ENCODE assay signal across 12 cellular contexts in the genomic region with DNA sequence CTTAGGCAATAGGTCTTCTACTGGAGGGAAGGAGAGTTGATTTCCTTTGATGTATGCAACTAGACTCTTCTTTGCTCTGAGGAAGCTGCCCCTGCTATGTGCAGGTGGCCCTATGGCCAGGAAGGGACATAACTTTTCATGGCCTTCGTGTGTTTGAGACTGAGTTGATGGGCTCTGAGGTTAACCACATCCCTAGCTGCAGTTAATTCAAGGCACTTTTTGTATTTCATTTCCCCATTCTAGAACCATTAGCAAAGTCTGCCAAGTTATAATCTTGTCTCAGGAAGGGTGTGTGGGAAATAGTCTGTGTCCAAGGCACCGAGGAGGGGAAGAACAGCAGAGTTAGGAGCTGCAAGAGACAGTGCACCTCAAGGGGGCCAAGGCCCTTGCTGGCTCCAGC. TPM values are rescaled to one million over a fixed set of nuclear protein-coding genes. Genes with fewer than 3 reads are reported as not detected.
DNase-seq lines count a peak whose midpoint lies in the region; ATAC-seq, FAIRE-seq and TF ChIP-seq lines count a peak whose summit lies in the region.
"Had no signal": no experiment of that assay in that cellular context is flagged by ENCODE, and none has a peak within 500 bp of the region (broad histone marks: within the 10 kb centered on the region; RNA-seq: fewer than 3 reads in every experiment).

No MANE protein-coding gene starts in this region.

- DNase-seq in GM12891 (ENCODE audit: insufficient read length, low spot score), result no peak
- peak; percentile 85 for DNase-seq in SIG-M5 treated with dmso at 0.1 percent for 504 hours (lab: John Stamatoyannopoulos, UW; ENCODE audit: unreplicated experiment)
- DNase-seq in ecto neural progenitor cell (ENCODE audit: low spot score), result no peak
- no peak for DNase-seq in NCI-H82 (lab: John Stamatoyannopoulos, UW)
- DNase-seq in activated effector memory CD4-positive, alpha-beta T cell treated with anti-CD3 and anti-CD28 coated beads, Interleukin-2, amount 50 U/mL, for 16 hours, result no peak
- no peak for DNase-seq in NCI-H2227 treated with DMSO at 0.1 percent for 48 hours (lab: John Stamatoyannopoulos, UW)
- DNase-seq: activated CD8-positive, alpha-beta memory T cell treated with anti-CD3 and anti-CD28 coated beads, Interleukin-2, amount 50 U/mL, for 48 hours; islet precursor cell; PC-3 had no signal

- no peak for TF ChIP-seq POLR2A in GM12891 (IDR thresholded peaks at IDR 0.05; ENCODE audit: low read depth, low read length)

- ATAC-seq in GM21381 (IDR thresholded peaks at IDR 0.05; ENCODE audit: unreplicated experiment) (peak; percentile 62), HG03175 (IDR thresholded peaks at IDR 0.05; ENCODE audit: unreplicated experiment) (peak; percentile 57)
- ATAC-seq: PC-3 had no signal

- FAIRE-seq in GM12891 (lab: Jason Lieb, UNC), result peak; percentile 96

TF ChIP-seq in GM12891, 5 proteins besides CTCF, POLR2A, EP300 and RAD21:
- TF ChIP-seq PAX5 (IDR thresholded peaks at IDR 0.05; ENCODE audit: insufficient read depth, low read length, severe bottlenecking), result no peak
- TF ChIP-seq POLR2AphosphoS5 (IDR thresholded peaks at IDR 0.05; ENCODE audit: low read depth, low read length), result no peak
- no peak for TF ChIP-seq TAF1 (IDR thresholded peaks at IDR 0.05; ENCODE audit: low read depth, low read length)
- peak; percentile 97 for TF ChIP-seq SPI1 (IDR thresholded peaks at IDR 0.05; ENCODE audit: low read depth, low read length)
- peak; percentile 78 for TF ChIP-seq POU2F2 (IDR thresholded peaks at IDR 0.05; ENCODE audit: low read depth, low read length)

RNA-seq across cellular contexts. Expression of gene FCRL4, which starts 2.5 kb away (rescaled TPM):
- polyA plus RNA-seq in GM12891 (2012; ENCODE audit: low read depth, missing spikeins), result 0.58 TPM
- polyA plus RNA-seq: CD4-positive, CD25-positive, alpha-beta regulatory T cell had no signal

RNA-seq across cellular contexts. Expression of gene FCRL5, which starts 43.0 kb away (rescaled TPM):
- 3.5 TPM for polyA plus RNA-seq in GM12891 (2012; ENCODE audit: low read depth, missing spikeins)
- polyA plus RNA-seq: CD4-positive, CD25-positive, alpha-beta regulatory T cell had no signal
